Comparison of ENCODE assay signal across 2 cellular contexts in genomic region chr12:120932058-120932457, GRCh38.
TF ChIP-seq lines count a peak whose summit lies in the region.

No MANE protein-coding gene starts in this region.

TF ChIP-seq in GM23338, 12 proteins besides CTCF, POLR2A, EP300 and RAD21:
- TF ChIP-seq JUNB (IDR thresholded peaks at IDR 0.05; ENCODE audit: unreplicated experiment) (no peak), ETS1 (IDR thresholded peaks at IDR 0.05) (no peak), POLR2AphosphoS5 (IDR thresholded peaks at IDR 0.05; ENCODE audit: low read depth) (no peak), STAT1 (IDR thresholded peaks at IDR 0.05; ENCODE audit: unreplicated experiment) (no peak), ZNF114 (CRISPR knock-in tag; IDR thresholded peaks at IDR 0.05) (no peak), CREB1 (CRISPR knock-in tag; IDR thresholded peaks at IDR 0.05; ENCODE audit: low read depth) (no peak), EZH2phosphoT487 (IDR thresholded peaks at IDR 0.05; ENCODE audit: unreplicated experiment) (no peak), ZNF331 (CRISPR knock-in tag; IDR thresholded peaks at IDR 0.05; ENCODE audit: low read depth) (no peak), NANOG (IDR thresholded peaks at IDR 0.05; ENCODE audit: borderline replicate concordance) (no peak), EZH2 (IDR thresholded peaks at IDR 0.05; ENCODE audit: low read depth, unreplicated experiment) (no peak)
- TF ChIP-seq, protein P1, sequence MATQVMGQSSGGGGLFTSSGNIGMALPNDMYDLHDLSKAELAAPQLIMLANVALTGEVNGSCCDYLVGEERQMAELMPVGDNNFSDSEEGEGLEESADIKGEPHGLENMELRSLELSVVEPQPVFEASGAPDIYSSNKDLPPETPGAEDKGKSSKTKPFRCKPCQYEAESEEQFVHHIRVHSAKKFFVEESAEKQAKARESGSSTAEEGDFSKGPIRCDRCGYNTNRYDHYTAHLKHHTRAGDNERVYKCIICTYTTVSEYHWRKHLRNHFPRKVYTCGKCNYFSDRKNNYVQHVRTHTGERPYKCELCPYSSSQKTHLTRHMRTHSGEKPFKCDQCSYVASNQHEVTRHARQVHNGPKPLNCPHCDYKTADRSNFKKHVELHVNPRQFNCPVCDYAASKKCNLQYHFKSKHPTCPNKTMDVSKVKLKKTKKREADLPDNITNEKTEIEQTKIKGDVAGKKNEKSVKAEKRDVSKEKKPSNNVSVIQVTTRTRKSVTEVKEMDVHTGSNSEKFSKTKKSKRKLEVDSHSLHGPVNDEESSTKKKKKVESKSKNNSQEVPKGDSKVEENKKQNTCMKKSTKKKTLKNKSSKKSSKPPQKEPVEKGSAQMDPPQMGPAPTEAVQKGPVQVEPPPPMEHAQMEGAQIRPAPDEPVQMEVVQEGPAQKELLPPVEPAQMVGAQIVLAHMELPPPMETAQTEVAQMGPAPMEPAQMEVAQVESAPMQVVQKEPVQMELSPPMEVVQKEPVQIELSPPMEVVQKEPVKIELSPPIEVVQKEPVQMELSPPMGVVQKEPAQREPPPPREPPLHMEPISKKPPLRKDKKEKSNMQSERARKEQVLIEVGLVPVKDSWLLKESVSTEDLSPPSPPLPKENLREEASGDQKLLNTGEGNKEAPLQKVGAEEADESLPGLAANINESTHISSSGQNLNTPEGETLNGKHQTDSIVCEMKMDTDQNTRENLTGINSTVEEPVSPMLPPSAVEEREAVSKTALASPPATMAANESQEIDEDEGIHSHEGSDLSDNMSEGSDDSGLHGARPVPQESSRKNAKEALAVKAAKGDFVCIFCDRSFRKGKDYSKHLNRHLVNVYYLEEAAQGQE (IDR thresholded peaks at IDR 0.05; ENCODE audit: unreplicated experiment) = no peak
- TF ChIP-seq, protein P2, sequence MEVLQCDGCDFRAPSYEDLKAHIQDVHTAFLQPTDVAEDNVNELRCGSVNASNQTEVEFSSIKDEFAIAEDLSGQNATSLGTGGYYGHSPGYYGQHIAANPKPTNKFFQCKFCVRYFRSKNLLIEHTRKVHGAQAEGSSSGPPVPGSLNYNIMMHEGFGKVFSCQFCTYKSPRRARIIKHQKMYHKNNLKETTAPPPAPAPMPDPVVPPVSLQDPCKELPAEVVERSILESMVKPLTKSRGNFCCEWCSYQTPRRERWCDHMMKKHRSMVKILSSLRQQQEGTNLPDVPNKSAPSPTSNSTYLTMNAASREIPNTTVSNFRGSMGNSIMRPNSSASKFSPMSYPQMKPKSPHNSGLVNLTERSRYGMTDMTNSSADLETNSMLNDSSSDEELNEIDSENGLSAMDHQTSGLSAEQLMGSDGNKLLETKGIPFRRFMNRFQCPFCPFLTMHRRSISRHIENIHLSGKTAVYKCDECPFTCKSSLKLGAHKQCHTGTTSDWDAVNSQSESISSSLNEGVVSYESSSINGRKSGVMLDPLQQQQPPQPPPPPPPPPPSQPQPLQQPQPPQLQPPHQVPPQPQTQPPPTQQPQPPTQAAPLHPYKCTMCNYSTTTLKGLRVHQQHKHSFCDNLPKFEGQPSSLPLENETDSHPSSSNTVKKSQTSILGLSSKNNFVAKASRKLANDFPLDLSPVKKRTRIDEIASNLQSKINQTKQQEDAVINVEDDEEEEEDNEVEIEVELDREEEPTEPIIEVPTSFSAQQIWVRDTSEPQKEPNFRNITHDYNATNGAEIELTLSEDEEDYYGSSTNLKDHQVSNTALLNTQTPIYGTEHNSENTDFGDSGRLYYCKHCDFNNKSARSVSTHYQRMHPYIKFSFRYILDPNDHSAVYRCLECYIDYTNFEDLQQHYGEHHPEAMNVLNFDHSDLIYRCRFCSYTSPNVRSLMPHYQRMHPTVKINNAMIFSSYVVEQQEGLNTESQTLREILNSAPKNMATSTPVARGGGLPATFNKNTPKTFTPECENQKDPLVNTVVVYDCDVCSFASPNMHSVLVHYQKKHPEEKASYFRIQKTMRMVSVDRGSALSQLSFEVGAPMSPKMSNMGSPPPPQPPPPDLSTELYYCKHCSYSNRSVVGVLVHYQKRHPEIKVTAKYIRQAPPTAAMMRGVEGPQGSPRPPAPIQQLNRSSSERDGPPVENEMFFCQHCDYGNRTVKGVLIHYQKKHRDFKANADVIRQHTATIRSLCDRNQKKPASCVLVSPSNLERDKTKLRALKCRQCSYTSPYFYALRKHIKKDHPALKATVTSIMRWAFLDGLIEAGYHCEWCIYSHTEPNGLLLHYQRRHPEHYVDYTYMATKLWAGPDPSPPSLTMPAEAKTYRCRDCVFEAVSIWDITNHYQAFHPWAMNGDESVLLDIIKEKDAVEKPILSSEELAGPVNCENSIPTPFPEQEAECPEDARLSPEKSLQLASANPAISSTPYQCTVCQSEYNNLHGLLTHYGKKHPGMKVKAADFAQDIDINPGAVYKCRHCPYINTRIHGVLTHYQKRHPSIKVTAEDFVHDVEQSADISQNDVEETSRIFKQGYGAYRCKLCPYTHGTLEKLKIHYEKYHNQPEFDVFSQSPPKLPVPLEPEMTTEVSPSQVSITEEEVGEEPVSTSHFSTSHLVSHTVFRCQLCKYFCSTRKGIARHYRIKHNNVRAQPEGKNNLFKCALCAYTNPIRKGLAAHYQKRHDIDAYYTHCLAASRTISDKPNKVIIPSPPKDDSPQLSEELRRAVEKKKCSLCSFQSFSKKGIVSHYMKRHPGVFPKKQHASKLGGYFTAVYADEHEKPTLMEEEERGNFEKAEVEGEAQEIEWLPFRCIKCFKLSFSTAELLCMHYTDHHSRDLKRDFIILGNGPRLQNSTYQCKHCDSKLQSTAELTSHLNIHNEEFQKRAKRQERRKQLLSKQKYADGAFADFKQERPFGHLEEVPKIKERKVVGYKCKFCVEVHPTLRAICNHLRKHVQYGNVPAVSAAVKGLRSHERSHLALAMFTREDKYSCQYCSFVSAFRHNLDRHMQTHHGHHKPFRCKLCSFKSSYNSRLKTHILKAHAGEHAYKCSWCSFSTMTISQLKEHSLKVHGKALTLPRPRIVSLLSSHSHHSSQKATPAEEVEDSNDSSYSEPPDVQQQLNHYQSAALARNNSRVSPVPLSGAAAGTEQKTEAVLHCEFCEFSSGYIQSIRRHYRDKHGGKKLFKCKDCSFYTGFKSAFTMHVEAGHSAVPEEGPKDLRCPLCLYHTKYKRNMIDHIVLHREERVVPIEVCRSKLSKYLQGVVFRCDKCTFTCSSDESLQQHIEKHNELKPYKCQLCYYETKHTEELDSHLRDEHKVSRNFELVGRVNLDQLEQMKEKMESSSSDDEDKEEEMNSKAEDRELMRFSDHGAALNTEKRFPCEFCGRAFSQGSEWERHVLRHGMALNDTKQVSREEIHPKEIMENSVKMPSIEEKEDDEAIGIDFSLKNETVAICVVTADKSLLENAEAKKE (CRISPR knock-in tag; IDR thresholded peaks at IDR 0.05) = no peak

TF ChIP-seq in K562, 482 proteins besides CTCF, POLR2A, EP300 and RAD21 (continues in another document):
- TF ChIP-seq ZNF707 (CRISPR knock-in tag; conservative IDR thresholded peaks at IDR 0.05) = no peak
- TF ChIP-seq ZNF398 (CRISPR knock-in tag; IDR thresholded peaks at IDR 0.05) = no peak
- no peak for TF ChIP-seq ZNF696 (CRISPR knock-in tag; conservative IDR thresholded peaks at IDR 0.05)
- TF ChIP-seq PRMT5 (CRISPR knock-in tag; IDR thresholded peaks at IDR 0.05) = no peak
- no peak for TF ChIP-seq ZNF639 (CRISPR knock-in tag; conservative IDR thresholded peaks at IDR 0.05 in 1 of 2, IDR thresholded peaks at IDR 0.05 in 1 of 2)
- no peak for TF ChIP-seq ZBTB40 (IDR thresholded peaks at IDR 0.05)
- TF ChIP-seq ZBTB40 (CRISPR knock-in tag; IDR thresholded peaks at IDR 0.05) = no peak
- TF ChIP-seq THAP7 (CRISPR knock-in tag; IDR thresholded peaks at IDR 0.05) = no peak
- TF ChIP-seq YBX1 (IDR thresholded peaks at IDR 0.05) = no peak
- TF ChIP-seq MCM7 (IDR thresholded peaks at IDR 0.05) = no peak
- no peak for TF ChIP-seq ATF3 (IDR thresholded peaks at IDR 0.05)
- no peak for TF ChIP-seq ATF3 (CRISPR knock-in tag; conservative IDR thresholded peaks at IDR 0.05)
- TF ChIP-seq SRSF3 (IDR thresholded peaks at IDR 0.05; ENCODE audit: insufficient read depth, low read length) = no peak
- no peak for TF ChIP-seq ETV1 (tag; conservative IDR thresholded peaks at IDR 0.05; ENCODE audit: low read depth)
- TF ChIP-seq CC2D1A (IDR thresholded peaks at IDR 0.05) = no peak
